1 cellular context compared by ENCODE assay signal in the genomic region with DNA sequence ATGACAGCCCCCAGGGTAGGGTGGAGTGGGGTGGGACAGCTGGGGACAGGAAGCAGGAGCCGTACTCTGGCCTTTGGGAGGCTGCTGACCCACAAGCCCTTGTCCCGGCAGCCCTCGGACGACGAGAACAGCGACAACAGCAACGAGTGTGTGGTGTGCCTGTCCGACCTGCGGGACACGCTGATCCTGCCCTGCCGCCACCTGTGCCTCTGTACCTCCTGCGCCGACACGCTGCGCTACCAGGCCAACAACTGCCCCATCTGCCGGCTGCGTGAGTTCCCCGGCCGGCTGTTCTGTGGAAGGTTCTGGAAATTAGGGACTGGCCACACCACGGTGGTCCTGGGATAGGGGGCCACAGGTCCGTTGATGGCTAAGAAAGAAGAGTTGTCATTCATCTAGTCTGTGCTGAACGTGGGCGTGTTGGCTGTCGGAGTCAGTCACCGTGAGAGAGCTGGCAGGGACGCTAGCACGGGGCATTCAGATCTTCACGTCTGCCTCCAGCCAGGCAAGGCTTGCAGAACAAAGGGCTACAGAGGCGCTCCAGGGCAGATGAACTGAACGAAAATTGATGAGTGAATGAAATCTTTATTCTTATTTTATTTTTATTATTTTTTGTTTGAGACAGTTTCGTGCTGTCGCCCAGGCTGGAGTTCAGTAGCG.
TF ChIP-seq lines count a peak whose summit lies in the region.

No MANE protein-coding gene starts in this region.

TF ChIP-seq in H1, 55 proteins besides CTCF, POLR2A, EP300 and RAD21:
- TF ChIP-seq NRF1 (IDR thresholded peaks at IDR 0.05; ENCODE audit: low read depth, low read length): no peak
- peak; percentile 21; the same call in 1 of the 2 replicates for TF ChIP-seq POLR2AphosphoS5 (IDR thresholded peaks at IDR 0.05; ENCODE audit: low read depth, low read length)
